Comparison of ENCODE assay signal across 6 cellular contexts in the genomic region with DNA sequence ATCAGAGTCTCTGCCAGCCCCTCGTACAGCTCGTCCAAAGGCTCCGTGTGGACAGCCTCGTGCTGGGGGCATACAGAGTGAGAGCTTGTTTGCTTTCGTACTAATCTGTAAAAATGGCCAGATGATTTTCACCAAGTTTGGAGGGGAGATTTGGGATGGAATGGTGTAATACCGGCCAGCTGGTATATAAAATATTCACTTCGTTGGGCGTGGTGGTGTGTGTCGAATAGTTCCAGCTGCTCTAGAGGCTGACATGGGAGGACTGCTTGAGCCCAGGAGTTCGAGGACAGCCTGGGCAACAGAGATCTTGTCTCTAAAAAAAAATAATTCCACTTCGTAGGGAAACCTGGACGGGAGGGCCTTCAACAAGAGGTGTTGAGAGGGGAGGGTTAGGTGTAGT. TPM values are rescaled to one million over a fixed set of nuclear protein-coding genes. Genes with fewer than 3 reads are reported as not detected.
"Had no signal": no experiment of that assay in that cellular context is flagged by ENCODE, and none has a peak within 500 bp of the region (broad histone marks: within the 10 kb centered on the region; RNA-seq: fewer than 3 reads in every experiment).

No MANE protein-coding gene starts in this region.

RNA-seq across cellular contexts. Expression of a gene that starts 9.6 kb away (rescaled TPM):
- total RNA-seq: hepatocyte, myocyte, osteocyte, suprapubic skin, thoracic aorta had no signal
- polyA plus RNA-seq: hepatocyte; naive thymus-derived CD4-positive, alpha-beta T cell had no signal
